Comparison of ENCODE assay signal across 10 cellular contexts in the genomic region with DNA sequence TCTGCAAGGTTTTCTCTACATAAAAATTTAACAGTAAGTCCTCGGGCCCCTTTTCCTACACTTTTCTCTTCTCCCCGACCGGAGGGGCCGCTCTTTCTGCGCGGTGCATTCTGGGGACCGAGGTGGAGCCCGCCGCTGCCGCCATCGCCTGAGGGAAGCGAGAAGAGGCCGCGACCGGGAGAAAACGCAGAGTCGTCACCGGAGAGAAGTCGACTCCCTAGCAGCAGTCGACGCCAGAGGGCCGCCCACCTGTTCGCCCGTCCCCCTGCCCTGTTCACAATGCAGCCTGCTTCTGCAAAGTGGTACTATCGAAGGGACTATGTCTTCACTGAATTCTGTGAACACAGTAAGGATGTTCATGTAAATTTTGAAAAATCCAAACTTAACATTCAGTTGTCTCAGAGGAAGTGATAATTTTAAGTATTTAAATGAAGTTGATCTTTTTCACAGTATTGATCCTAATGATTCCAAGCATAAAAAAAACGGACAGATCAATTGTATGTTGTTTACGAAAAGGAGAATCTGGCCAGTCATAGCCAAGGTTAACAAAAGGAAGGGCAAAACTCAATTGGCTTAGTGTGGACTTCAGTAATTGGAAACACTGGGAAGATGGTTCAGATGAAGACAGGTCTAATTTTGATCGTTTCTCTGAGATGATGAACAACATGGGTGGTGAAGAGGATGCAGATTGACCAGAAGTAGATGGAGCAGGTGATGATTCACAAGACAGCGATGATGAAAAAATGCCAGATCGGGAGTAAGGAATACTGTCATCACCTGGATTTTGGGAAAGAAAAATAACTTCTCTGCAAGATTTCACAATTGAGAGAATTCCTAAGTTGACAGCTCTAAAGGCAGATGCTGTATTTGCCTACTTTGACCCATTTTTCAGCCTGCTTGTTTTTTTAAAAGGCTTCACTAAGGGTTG. TPM values are rescaled to one million over a fixed set of nuclear protein-coding genes. Genes with fewer than 3 reads are reported as not detected.
DNase-seq lines count a peak whose midpoint lies in the region; ATAC-seq and TF ChIP-seq lines count a peak whose summit lies in the region.
"Had no signal": no experiment of that assay in that cellular context is flagged by ENCODE, and none has a peak within 500 bp of the region (broad histone marks: within the 10 kb centered on the region; RNA-seq: fewer than 3 reads in every experiment).

No MANE protein-coding gene starts in this region.

- H3K27ac ChIP-seq in parathyroid adenoma (peak overlapping the region; percentile 20), testis (no peak overlapping the region)
- H3K27ac ChIP-seq: HL-60 had no signal

- H3K9ac ChIP-seq in parathyroid adenoma: no peak overlapping the region

- peak overlapping the region; percentile 36 for H2AFZ ChIP-seq in parathyroid adenoma

- no peaks in the 10 kb centered on the region for H3K36me3 ChIP-seq in parathyroid adenoma (ENCODE audit: control insufficient read depth, insufficient read depth, low read length)
- H3K36me3 ChIP-seq in testis (ENCODE audit: low read depth, missing control alignments): no peaks in the 10 kb centered on the region

- peak; percentile 37 for DNase-seq in activated T-cell treated with anti-CD3 and anti-CD28 coated beads for 4 hours
- peak; percentile 62 to 70 for DNase-seq in erythroblast (lab: John Stamatoyannopoulos, UW)
- peak; percentile 65 for DNase-seq in testis
- no peak for DNase-seq in cerebellar cortex (ENCODE audit: low spot score)
- DNase-seq in NCI-H345 treated with DMSO at 0.1 percent for 48 hours (lab: John Stamatoyannopoulos, UW; ENCODE audit: unreplicated experiment): no peak

- intact Hi-C loops in testis (cut with DNase I; ENCODE audit: low total_unique reads): no loop called here

- no peaks in the 10 kb centered on the region for H3K4me1 ChIP-seq in parathyroid adenoma
- H3K4me1 ChIP-seq in testis: no peaks in the 10 kb centered on the region

- TF ChIP-seq POLR2A in erythroblast (IDR thresholded peaks at IDR 0.05; ENCODE audit: low read length): no peak
- TF ChIP-seq POLR2A in testis (IDR thresholded peaks at IDR 0.05): no peak

- H3K27me3 ChIP-seq in parathyroid adenoma (ENCODE audit: control insufficient read depth, insufficient read depth, low read length): no peaks in the 10 kb centered on the region
- H3K27me3 ChIP-seq in testis: no peaks in the 10 kb centered on the region

- no peak overlapping the region for H3K4me2 ChIP-seq in parathyroid adenoma (ENCODE audit: low read length)

- TF ChIP-seq CTCF in parathyroid adenoma (IDR thresholded peaks at IDR 0.05) (no peak), testis (IDR thresholded peaks at IDR 0.05) (no peak)

- H3K4me3 ChIP-seq in parathyroid adenoma (ENCODE audit: low read depth, low read length) (no peak overlapping the region), testis (peak overlapping the region; percentile 2 to 34)

- H3K9me3 ChIP-seq in parathyroid adenoma (ENCODE audit: control insufficient read depth, low read length) (no peaks in the 10 kb centered on the region), testis (no peaks in the 10 kb centered on the region)

- ATAC-seq in GM21825 (IDR thresholded peaks at IDR 0.05; ENCODE audit: unreplicated experiment) (peak; percentile 45), HG03108 (IDR thresholded peaks at IDR 0.05; ENCODE audit: unreplicated experiment) (no peak)
- ATAC-seq: left colon had no signal

- 24 to 37% methylated on average over 30 of the region's 30 CpGs for WGBS in testis, 2 donors

- peaks cover 22% of the 10 kb centered on the region for H3K79me2 ChIP-seq in parathyroid adenoma

RNA-seq across cellular contexts. Expression of gene ASXL2, which starts 55.8 kb away (rescaled TPM):
- total RNA-seq in testis: 10 to 100 TPM; 40.9 to 51.9 TPM
- polyA plus RNA-seq in testis (ENCODE audit: insufficient read depth, low read depth, low replicate concordance): 43.3 TPM

Comparison
In these comparisons a context has a peak if more than half of its experiments do, and no peak if none do; other contexts are left out.
1. DNase-seq: peak in activated T-cell treated with anti-CD3 and anti-CD28 coated beads for 4 hours (single experiment), erythroblast (2 of 2) and testis (single experiment); none in cerebellar cortex (single experiment) and NCI-H345 treated with DMSO at 0.1 percent for 48 hours (single experiment).